1 cellular context compared by ENCODE assay signal in genomic region chr11:111841370-111842053, GRCh38.
TF ChIP-seq lines count a peak whose summit lies in the region.

No MANE protein-coding gene starts in this region.

TF ChIP-seq in HepG2, 621 proteins besides CTCF, POLR2A, EP300 and RAD21 (continued from another document and continues in another):
- TF ChIP-seq DRAP1 (CRISPR knock-in tag; IDR thresholded peaks at IDR 0.05) = no peak
- TF ChIP-seq SMAD1 (CRISPR knock-in tag; IDR thresholded peaks at IDR 0.05; ENCODE audit: borderline replicate concordance, low read depth) = no peak
- no peak for TF ChIP-seq MTA1 (CRISPR knock-in tag; IDR thresholded peaks at IDR 0.05; ENCODE audit: borderline replicate concordance)
- no peak for TF ChIP-seq SNAPC4 (CRISPR knock-in tag; IDR thresholded peaks at IDR 0.05)
- no peak for TF ChIP-seq HOMEZ (CRISPR knock-in tag; IDR thresholded peaks at IDR 0.05; ENCODE audit: low read depth)
- TF ChIP-seq ZZZ3 (CRISPR knock-in tag; IDR thresholded peaks at IDR 0.05; ENCODE audit: borderline replicate concordance) = no peak
- TF ChIP-seq ZNF292 (CRISPR knock-in tag; IDR thresholded peaks at IDR 0.05; ENCODE audit: borderline replicate concordance, low read depth) = no peak
- TF ChIP-seq KDM3A (CRISPR knock-in tag; IDR thresholded peaks at IDR 0.05; ENCODE audit: low read depth) = no peak
- TF ChIP-seq PTBP1 (IDR thresholded peaks at IDR 0.05; ENCODE audit: low read depth, low read length, poor library complexity, severe bottlenecking) = no peak
- no peak for TF ChIP-seq FOXO4 (CRISPR knock-in tag; conservative IDR thresholded peaks at IDR 0.05)
- no peak for TF ChIP-seq TBX3 (IDR thresholded peaks at IDR 0.05; ENCODE audit: borderline replicate concordance)
- no peak for TF ChIP-seq SOX6 (IDR thresholded peaks at IDR 0.05)
- peak; percentile 53 for TF ChIP-seq SOX6 (CRISPR knock-in tag; IDR thresholded peaks at IDR 0.05)
- 0 out of 2 replicates have a peak, but pooled peaks have one; percentile 35 for TF ChIP-seq ERF (CRISPR knock-in tag; IDR thresholded peaks at IDR 0.05)
- no peak for TF ChIP-seq ZNF816 (CRISPR knock-in tag; IDR thresholded peaks at IDR 0.05; ENCODE audit: borderline replicate concordance)
- no peak for TF ChIP-seq ZNF672 (CRISPR knock-in tag; IDR thresholded peaks at IDR 0.05)
- TF ChIP-seq ZNF230 (CRISPR knock-in tag; IDR thresholded peaks at IDR 0.05) = no peak
- TF ChIP-seq HNF4A (CRISPR knock-in tag; IDR thresholded peaks at IDR 0.05) = 0 out of 2 replicates have a peak, but pooled peaks have one; percentile 16
- TF ChIP-seq STAG1 (CRISPR knock-in tag; IDR thresholded peaks at IDR 0.05) = peak; percentile 99
- TF ChIP-seq ZBED4 (CRISPR knock-in tag; IDR thresholded peaks at IDR 0.05; ENCODE audit: borderline replicate concordance) = no peak
- TF ChIP-seq ZNF879 (CRISPR knock-in tag; IDR thresholded peaks at IDR 0.05) = no peak
- TF ChIP-seq PITX1 (CRISPR knock-in tag; IDR thresholded peaks at IDR 0.05) = 0 out of 2 replicates have a peak, but pooled peaks have one; percentile 27
- TF ChIP-seq FOXA3 (CRISPR knock-in tag; IDR thresholded peaks at IDR 0.05) = peak; percentile 58; the same call in 1 of the 2 replicates
- TF ChIP-seq SCMH1 (CRISPR knock-in tag; IDR thresholded peaks at IDR 0.05; ENCODE audit: borderline replicate concordance) = no peak
- no peak for TF ChIP-seq NR2F6 (IDR thresholded peaks at IDR 0.05)
- TF ChIP-seq NR2F6 (CRISPR knock-in tag; IDR thresholded peaks at IDR 0.05) = no peak
- TF ChIP-seq ELF3 (CRISPR knock-in tag; IDR thresholded peaks at IDR 0.05) = peak; percentile 48
- 0 out of 2 replicates have a peak, but pooled peaks have one; percentile 7 for TF ChIP-seq ISL2 (CRISPR knock-in tag; IDR thresholded peaks at IDR 0.05)
- TF ChIP-seq MED1 (CRISPR knock-in tag; IDR thresholded peaks at IDR 0.05) = peak; percentile 43; the same call in 1 of the 2 replicates
- TF ChIP-seq ATF5 (CRISPR knock-in tag; IDR thresholded peaks at IDR 0.05; ENCODE audit: low read depth) = no peak
- no peak for TF ChIP-seq PHF8 (CRISPR knock-in tag; IDR thresholded peaks at IDR 0.05)
- no peak for TF ChIP-seq ZNF180 (CRISPR knock-in tag; IDR thresholded peaks at IDR 0.05; ENCODE audit: borderline replicate concordance, low read depth)
- TF ChIP-seq ZNF614 (CRISPR knock-in tag; IDR thresholded peaks at IDR 0.05; ENCODE audit: borderline replicate concordance) = peak; percentile 59; the same call in 1 of the 2 replicates
- peak; percentile 48; the same call in 1 of the 2 replicates for TF ChIP-seq GATAD2A (CRISPR knock-in tag; IDR thresholded peaks at IDR 0.05)
- 0 out of 2 replicates have a peak, but pooled peaks have one; percentile 34 for TF ChIP-seq ZNF709 (CRISPR knock-in tag; IDR thresholded peaks at IDR 0.05)
- TF ChIP-seq MIXL1 (CRISPR knock-in tag; IDR thresholded peaks at IDR 0.05) = peak; percentile 84
- TF ChIP-seq RXRB (CRISPR knock-in tag; IDR thresholded peaks at IDR 0.05; ENCODE audit: borderline replicate concordance) = peak; percentile 56; the same call in 1 of the 2 replicates
- peak; percentile 31; the same call in 1 of the 2 replicates for TF ChIP-seq HDAC2 (CRISPR knock-in tag; IDR thresholded peaks at IDR 0.05)
- no peak for TF ChIP-seq ZNF563 (CRISPR knock-in tag; IDR thresholded peaks at IDR 0.05)
- no peak for TF ChIP-seq CCAR2 (optimal IDR thresholded peaks at IDR 0.05; ENCODE audit: low read depth, low read length)
- TF ChIP-seq ZNF550 (CRISPR knock-in tag; IDR thresholded peaks at IDR 0.05; ENCODE audit: borderline replicate concordance) = no peak
- no peak for TF ChIP-seq JUNB (CRISPR knock-in tag; IDR thresholded peaks at IDR 0.05; ENCODE audit: borderline replicate concordance)
- TF ChIP-seq ZNF615 (CRISPR knock-in tag; IDR thresholded peaks at IDR 0.05; ENCODE audit: borderline replicate concordance) = no peak
- TF ChIP-seq TOPORS (CRISPR knock-in tag; IDR thresholded peaks at IDR 0.05) = no peak
- TF ChIP-seq TFDP1 (CRISPR knock-in tag; IDR thresholded peaks at IDR 0.05; ENCODE audit: borderline replicate concordance) = no peak
- TF ChIP-seq PAWR (CRISPR knock-in tag; IDR thresholded peaks at IDR 0.05; ENCODE audit: borderline replicate concordance) = no peak
- no peak for TF ChIP-seq ONECUT2 (CRISPR knock-in tag; IDR thresholded peaks at IDR 0.05)
- no peak for TF ChIP-seq ZIK1 (CRISPR knock-in tag; IDR thresholded peaks at IDR 0.05; ENCODE audit: borderline replicate concordance, low read depth)
- no peak for TF ChIP-seq MXD4 (CRISPR knock-in tag; IDR thresholded peaks at IDR 0.05)
- TF ChIP-seq KDM5A (IDR thresholded peaks at IDR 0.05; ENCODE audit: borderline replicate concordance, low read length) = no peak
- no peak for TF ChIP-seq ZNF605 (CRISPR knock-in tag; IDR thresholded peaks at IDR 0.05)
- TF ChIP-seq CREB1 (IDR thresholded peaks at IDR 0.05) = no peak
- peak; percentile 47; the same call in 1 of the 2 replicates for TF ChIP-seq CREB1 (CRISPR knock-in tag; IDR thresholded peaks at IDR 0.05)
- TF ChIP-seq GABPA (IDR thresholded peaks at IDR 0.05; ENCODE audit: low read depth, low read length) = no peak
- TF ChIP-seq GABPA (CRISPR knock-in tag; IDR thresholded peaks at IDR 0.05; ENCODE audit: low read depth) = no peak
- no peak for TF ChIP-seq NFYC (CRISPR knock-in tag; IDR thresholded peaks at IDR 0.05)
- no peak for TF ChIP-seq HNRNPH1 (optimal IDR thresholded peaks at IDR 0.05; ENCODE audit: low read depth, low read length)
- no peak for TF ChIP-seq TRIM24 (CRISPR knock-in tag; IDR thresholded peaks at IDR 0.05)
- no peak for TF ChIP-seq NCOR1 (IDR thresholded peaks at IDR 0.05; ENCODE audit: borderline replicate concordance, low read length)
- TF ChIP-seq SALL2 (CRISPR knock-in tag; IDR thresholded peaks at IDR 0.05) = no peak
- TF ChIP-seq FOXA1 (IDR thresholded peaks at IDR 0.05) = no peak
- TF ChIP-seq FOXA1 (CRISPR knock-in tag; IDR thresholded peaks at IDR 0.05) = peak; percentile 33; the same call in 1 of the 2 replicates
- no peak for TF ChIP-seq GPBP1L1 (CRISPR knock-in tag; IDR thresholded peaks at IDR 0.05)
- peak; percentile 68 for TF ChIP-seq IRF2 (CRISPR knock-in tag; IDR thresholded peaks at IDR 0.05)
